In genomic region chr5:91339053-91339710, GRCh38 we compare ENCODE assay signal across 1 cellular context.
TF ChIP-seq lines count a peak whose summit lies in the region.

No MANE protein-coding gene starts in this region.

TF ChIP-seq in SK-N-SH treated with all-trans-retinoic acid at 6 μM for 48 hours, 23 proteins besides CTCF, POLR2A, EP300 and RAD21 (continued from another document):
- no peak for TF ChIP-seq ZNF8 (CRISPR knock-in tag; IDR thresholded peaks at IDR 0.05)
